ENCODE assay signal across 8 cellular contexts in the genomic region with DNA sequence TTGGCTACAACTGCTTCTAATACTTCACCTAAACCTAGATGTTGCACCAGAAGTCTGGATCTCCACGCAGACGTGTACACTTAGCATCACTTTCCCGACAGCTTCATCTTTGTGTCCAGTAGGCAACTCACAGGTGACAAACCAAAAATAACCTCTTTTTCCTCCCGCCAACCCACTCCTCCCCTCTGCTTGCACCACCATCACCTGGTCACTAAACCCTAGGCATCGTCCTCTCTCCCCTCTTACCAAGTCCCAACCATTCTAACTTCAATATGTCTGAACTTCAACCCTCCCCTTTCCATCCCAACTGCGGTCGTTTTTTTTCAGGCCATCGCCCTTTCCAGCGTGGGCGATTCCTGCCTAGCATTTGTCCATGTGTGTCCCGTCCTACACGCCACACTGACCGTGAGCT. TPM values are rescaled to one million over a fixed set of nuclear protein-coding genes. Genes with fewer than 3 reads are reported as not detected.
DNase-seq lines count a peak whose midpoint lies in the region; ATAC-seq, FAIRE-seq and TF ChIP-seq lines count a peak whose summit lies in the region.

No MANE protein-coding gene starts in this region.

- H3K56ac ChIP-seq in H1 (replicated peaks; ENCODE audit: insufficient read length, low read depth, low read length) = no peak overlapping the region

- H3K36me3 ChIP-seq in CD8-positive, alpha-beta memory T cell (ENCODE audit: insufficient read depth, low read length) = no peaks in the 10 kb centered on the region
- peaks cover 3% of the 10 kb centered on the region; the same call in 1 of the 2 replicates for H3K36me3 ChIP-seq in OCI-LY7 (ENCODE audit: insufficient read depth, low read length)
- no peaks in the 10 kb centered on the region for H3K36me3 ChIP-seq in H1 (ENCODE audit: control insufficient read depth in 2 of 4, insufficient read depth in 4 of 4, low read length in 3 of 4)
- H3K36me3 ChIP-seq in neutrophil = peaks cover 5% of the 10 kb centered on the region

- no peak for FAIRE-seq in H1 (lab: Jason Lieb, UNC)

- H2BK120ac ChIP-seq in H1 (replicated peaks; ENCODE audit: low read depth, low read length) = no peak overlapping the region

- H3K4me3 ChIP-seq in CD8-positive, alpha-beta memory T cell (ENCODE audit: low read length) = peak overlapping the region; percentile 88
- H3K4me3 ChIP-seq in OCI-LY7 (ENCODE audit: low read depth, low read length, poor library complexity, severe bottlenecking) = peak overlapping the region; percentile 88
- peak overlapping the region in 3 of 4 experiments; percentile 85 to 94 (median 90); a peak in 5 of 8 replicates for H3K4me3 ChIP-seq in H1 (ENCODE audit: extremely low read depth in 1 of 4, insufficient read depth in 2 of 4, low read depth in 3 of 4, low read length in 4 of 4)
- peak overlapping the region; percentile 73 to 94 for H3K4me3 ChIP-seq in neutrophil (ENCODE audit: low read depth in 1 of 2, low read length in 1 of 2)

- no peak overlapping the region for H3K23ac ChIP-seq in H1 (ENCODE audit: insufficient read length)

- TSS peak; percentile 89 for BruUV-seq in OCI-LY7 (replicated peaks; lab: Mats Ljungman, UMichigan)

- peak overlapping the region; percentile 94 to 99 (median 99) for H3K27ac Mint-ChIP-seq in CD8-positive, alpha-beta memory T cell

- no peak for TF ChIP-seq EP300 in H1 (IDR thresholded peaks at IDR 0.05; ENCODE audit: borderline replicate concordance in 1 of 2, low read depth in 2 of 2, low read length in 2 of 2)

- H4K8ac ChIP-seq in H1 (ENCODE audit: extremely low read depth, insufficient read depth, low read length) = peak overlapping the region; percentile 7; the same call in 1 of the 2 replicates

- H3K36me3 Mint-ChIP-seq in CD8-positive, alpha-beta memory T cell = peaks cover 0 to 12% (median 5%) of the 10 kb centered on the region in 3 donors

- H4K91ac ChIP-seq in H1 (replicated peaks; ENCODE audit: insufficient read length, low read length) = peak overlapping the region; percentile 14

- no peak overlapping the region for H3K9ac ChIP-seq in H1 (replicated peaks in 1 of 4; ENCODE audit: extremely low read depth in 1 of 4, low read depth in 3 of 4, low read length in 3 of 4)

- no peak for DNase-seq in CD8-positive, alpha-beta memory T cell
- DNase-seq in OCI-LY7 (ENCODE audit: low spot score) (no peak), H1 (ENCODE audit: low read depth in 1 of 2, low spot score in 2 of 2) (no peak), NCI-H2171 (lab: John Stamatoyannopoulos, UW) (no peak)

- H3K4me2 ChIP-seq in OCI-LY7 (ENCODE audit: low read length) (peak overlapping the region; percentile 97), H1 (ENCODE audit: insufficient read depth in 1 of 2, low read depth in 2 of 2, low read length in 2 of 2) (peak overlapping the region; percentile 57 to 72)

- H3K79me1 ChIP-seq in H1 (ENCODE audit: low read depth, low read length) = peaks cover 2% of the 10 kb centered on the region; the same call in 1 of the 2 replicates

- H3K4me1 Mint-ChIP-seq in CD8-positive, alpha-beta memory T cell = peaks cover 36 to 43% (median 37%) of the 10 kb centered on the region in 3 donors

- H3K79me2 ChIP-seq in OCI-LY7 (ENCODE audit: insufficient read depth, low read depth, low read length) (peaks cover 11% of the 10 kb centered on the region), H1 (ENCODE audit: control insufficient read depth in 1 of 2, insufficient read depth in 2 of 2, low read length in 2 of 2) (peaks cover 0 to 34% of the 10 kb centered on the region in 2 experiments; a peak in 2 of 4 replicates)

- intact Hi-C loops in OCI-LY7 (cut with micrococcal nuclease; ENCODE audit: unreplicated experiment) = loop anchor here (1.0 to 2.0 kb wide), 2 partner anchors 122 to 527 kb away; partner anchors contain the start of gene KDM3A

- H2BK5ac ChIP-seq in H1 (ENCODE audit: low read depth, low read length) = peak overlapping the region; percentile 11

- peak overlapping the region; percentile 75; the same call in 1 of the 2 replicates for H3K18ac ChIP-seq in H1 (ENCODE audit: extremely low read depth, low read length)

- no peaks in the 10 kb centered on the region for H3K27me3 ChIP-seq in CD8-positive, alpha-beta memory T cell (ENCODE audit: insufficient read depth, low read length, poor library complexity, severe bottlenecking)
- H3K27me3 ChIP-seq in H1 (replicated peaks in 1 of 4; ENCODE audit: control insufficient read depth in 3 of 4, extremely low read depth in 1 of 4, insufficient read depth in 3 of 4, low read length in 3 of 4) (peaks cover 0 to 2% (median 0%) of the 10 kb centered on the region in 4 experiments; a peak in 3 of 7 replicates), neutrophil (no peaks in the 10 kb centered on the region)

- peak overlapping the region; percentile 32 for H4K5ac ChIP-seq in H1 (ENCODE audit: insufficient read length, low read depth, low read length)

- H3K14ac ChIP-seq in H1 (ENCODE audit: insufficient read length) = no peak overlapping the region

- WGBS in H1 (ENCODE audit: extremely low coverage in 1 of 2, insufficient coverage in 1 of 2, insufficient read length in 1 of 2, insufficient replicate concordance in 2 of 2, low coverage in 1 of 2, low lambda C conversion rate in 2 of 2, missing lambda C conversion rate in 1 of 2), 2 experiments = 80% methylated on average over 13 of the region's 13 CpGs; no CpG with 5 or more reads in 1 of the 2 experiments

- no peaks in the 10 kb centered on the region for H3K9me3 Mint-ChIP-seq in CD8-positive, alpha-beta memory T cell

- TF ChIP-seq RAD21 in H1 (IDR thresholded peaks at IDR 0.05 in 1 of 2, conservative IDR thresholded peaks at IDR 0.05 in 1 of 2; ENCODE audit: low read depth in 2 of 2, low read length in 2 of 2) = no peak

- no peak for TF ChIP-seq CTCF in OCI-LY7 (conservative IDR thresholded peaks at IDR 0.05; ENCODE audit: low read length)
- no peak for TF ChIP-seq CTCF in H1 (IDR thresholded peaks at IDR 0.05; ENCODE audit: control extremely low read depth in 1 of 3, insufficient read depth in 1 of 3, low read depth in 1 of 3, low read length in 3 of 3)
- no peak for TF ChIP-seq CTCF in neutrophil (IDR thresholded peaks at IDR 0.05)

- H2BK15ac ChIP-seq in H1 (ENCODE audit: low read length) = peak overlapping the region; percentile 36; the same call in 1 of the 2 replicates

- H4K20me1 ChIP-seq in OCI-LY7 (ENCODE audit: insufficient read depth, low read length) = no peaks in the 10 kb centered on the region
- no peaks in the 10 kb centered on the region for H4K20me1 ChIP-seq in H1 (replicated peaks in 1 of 2; ENCODE audit: control insufficient read depth in 1 of 2, insufficient read depth in 2 of 2, low read length in 2 of 2)

- no peaks in the 10 kb centered on the region for H3K9me3 ChIP-seq in CD8-positive, alpha-beta memory T cell (ENCODE audit: low read length)
- H3K9me3 ChIP-seq in OCI-LY7 (ENCODE audit: low read length) (no peaks in the 10 kb centered on the region), H1 (ENCODE audit: insufficient read depth in 2 of 2, low read depth in 1 of 2, low read length in 1 of 2) (no peaks in the 10 kb centered on the region), neutrophil (no peaks in the 10 kb centered on the region)

- peak overlapping the region; percentile 78 for H2BK12ac ChIP-seq in H1 (ENCODE audit: low read depth, low read length)

- ATAC-seq in GM21717 (IDR thresholded peaks at IDR 0.05; ENCODE audit: unreplicated experiment) (no peak), GM21619 (IDR thresholded peaks at IDR 0.05; ENCODE audit: unreplicated experiment) (no peak), HG02642 (IDR thresholded peaks at IDR 0.05; ENCODE audit: poor library complexity, unreplicated experiment) (no peak)

- CTCF ChIA-PET in CD8-positive, alpha-beta memory T cell (lab: Charles Lee) = interaction anchor here (0.6 kb wide), 1 partner anchor 1515 kb away, joined by 3 read pairs; no protein-coding TSS in a partner anchor
- CTCF ChIA-PET in OCI-LY7 (lab: Charles Lee; ENCODE audit: unreplicated experiment) = interaction anchor here (0.6 kb wide), 1 partner anchor 41 kb away, joined by 26 read pairs; no protein-coding TSS in a partner anchor
- CTCF ChIA-PET in H1 (lab: Charles Lee; ENCODE audit: partially characterized antibody) = interaction anchor here (0.8 to 1.2 kb wide), 2 partner anchors 45 to 59 kb away, joined by 3 to 4 read pairs; no protein-coding TSS in a partner anchor

- peaks cover 33% of the 10 kb centered on the region for H3K4me1 ChIP-seq in CD8-positive, alpha-beta memory T cell (ENCODE audit: insufficient read depth, low read length)
- peaks cover 14% of the 10 kb centered on the region for H3K4me1 ChIP-seq in OCI-LY7 (ENCODE audit: insufficient read depth, low read length, poor library complexity, severe bottlenecking)
- H3K4me1 ChIP-seq in H1 (replicated peaks in 1 of 4; ENCODE audit: control insufficient read depth in 3 of 4, insufficient read depth in 4 of 4, low read length in 3 of 4) = peaks cover 0 to 3% (median 0%) of the 10 kb centered on the region in 4 experiments; a peak in 2 of 7 replicates
- H3K4me1 ChIP-seq in neutrophil (ENCODE audit: control insufficient read depth in 1 of 2, insufficient read depth in 1 of 2, low read depth in 1 of 2, low read length in 1 of 2) = peaks cover 29 to 37% of the 10 kb centered on the region in 2 experiments

- H3K9me2 ChIP-seq in OCI-LY7 (ENCODE audit: insufficient read depth, low read length) = no peaks in the 10 kb centered on the region

- peak overlapping the region; percentile 44 for H2AK5ac ChIP-seq in H1 (ENCODE audit: low read depth, low read length)

- H3K23me2 ChIP-seq in H1 (ENCODE audit: low read depth, low read length) = peaks cover 5% of the 10 kb centered on the region; the same call in 1 of the 2 replicates

- H2AFZ ChIP-seq in OCI-LY7 (ENCODE audit: low read length) = peak overlapping the region; percentile 97
- H2AFZ ChIP-seq in H1 (ENCODE audit: low read length) = peak overlapping the region; percentile 98

- TF ChIP-seq POLR2A in H1 (IDR thresholded peaks at IDR 0.05; ENCODE audit: control extremely low read depth in 1 of 2, low read depth in 2 of 2, low read length in 2 of 2) = no peak

- peak overlapping the region; percentile 47 for H3K4ac ChIP-seq in H1 (replicated peaks; ENCODE audit: insufficient read length, low read depth, low read length)

- H3K4me3 Mint-ChIP-seq in CD8-positive, alpha-beta memory T cell = peak overlapping the region; percentile 92 to 98 (median 98)

- no peak overlapping the region; the same call in 1 of the 2 replicates for H2BK20ac ChIP-seq in H1 (ENCODE audit: low read length)

- POLR2A ChIA-PET in CD8-positive, alpha-beta memory T cell (lab: Charles Lee) = interaction anchor here (1.5 to 2.8 kb wide), 4 partner anchors 11 to 122 kb away, joined by 6 to 11 read pairs (median 9); partner anchors contain the start of gene KDM3A
- POLR2A ChIA-PET in OCI-LY7 (lab: Charles Lee) (no interaction called here), H1 (lab: Charles Lee; ENCODE audit: partially characterized antibody) (interaction anchor here (1.5 kb wide), 1 partner anchor 59 kb away, joined by 4 read pairs; no protein-coding TSS in a partner anchor)

- peaks cover 1 to 25% of the 10 kb centered on the region in 2 donors for H3K27me3 Mint-ChIP-seq in CD8-positive, alpha-beta memory T cell

- H3K27ac ChIP-seq in CD8-positive, alpha-beta memory T cell (ENCODE audit: low read depth, low read length) = peak overlapping the region; percentile 99
- H3K27ac ChIP-seq in OCI-LY7 (ENCODE audit: low read depth, low read length, poor library complexity, severe bottlenecking) = peak overlapping the region; percentile 88
- no peak overlapping the region for H3K27ac ChIP-seq in H1 (ENCODE audit: low read depth, low read length)
- H3K27ac ChIP-seq in neutrophil = peak overlapping the region; percentile 99

RNA-seq across cellular contexts. Expression of gene CHMP3, which starts 0.4 kb away (rescaled TPM):
- 10 to 100 TPM; 51.7 to 58.9 TPM for total RNA-seq in CD8-positive, alpha-beta memory T cell
- polyA plus RNA-seq in CD8-positive, alpha-beta memory T cell = 70.1 TPM
- total RNA-seq in OCI-LY7 (2014; rRNA removed; shearing (Covaris generic)) = 8.5 and 12.8 TPM in 2 replicates
- total RNA-seq in OCI-LY7 (2022) = 23.0 and 27.2 TPM in 2 replicates
- 21.7 and 21.9 TPM in 2 replicates for total RNA-seq in H1 (2021; fragmentation: NEBNext Ultra II Directional; extraction: Animal tissue kit (Norgen Biotek cat#: 25700))
- 7.9 and 11.7 TPM in 2 replicates for polyA plus RNA-seq in H1 (2011; rRNA removed)
- 18.9 TPM for polyA plus RNA-seq in H1 (2011; cell fraction: cytosol; rRNA removed)
- 8.1 TPM for polyA plus RNA-seq in H1 (2011; cell fraction: nucleus; rRNA removed)
- 22.2 to 26.1 TPM (median 24.3 TPM) in 4 replicates for polyA plus RNA-seq in H1 (2012, experiment 1 of 2)
- 5.0 TPM for polyA plus RNA-seq in H1 (2012, experiment 2 of 2)
- 13.5 TPM for polyA plus RNA-seq in H1 (2013, experiment 1 of 2)
- polyA plus RNA-seq in H1 (2013, experiment 2 of 2) = 15.6 TPM
- 15.0 and 24.8 TPM in 2 replicates for polyA minus RNA-seq in H1 (2011; rRNA and poly(A)+ RNA removed)
- 5.4 TPM for polyA minus RNA-seq in H1 (2011; cell fraction: cytosol; rRNA and poly(A)+ RNA removed)
- 9.8 TPM for polyA minus RNA-seq in H1 (2011; cell fraction: nucleus; rRNA and poly(A)+ RNA removed)
